8 cellular contexts compared by ENCODE assay signal in genomic region chr6:99822741-99823512, GRCh38.
A peak's percentile ranks its signal among the peaks of the same experiment; 100 is the strongest.
DNase-seq lines count a peak whose midpoint lies in the region; ATAC-seq and TF ChIP-seq lines count a peak whose summit lies in the region.

No MANE protein-coding gene starts in this region.

- H3K27ac Mint-ChIP-seq in neural crest cell (ENCODE audit: unreplicated experiment) = no peak overlapping the region

- H3K9me3 ChIP-seq in SJCRH30 (replicated peaks) = no peaks in the 10 kb centered on the region
- H3K9me3 ChIP-seq in suprapubic skin = no peaks in the 10 kb centered on the region

- no peaks in the 10 kb centered on the region for H3K9me3 Mint-ChIP-seq in neural crest cell

- TF ChIP-seq CTCF in LNCaP clone FGC (IDR thresholded peaks at IDR 0.05; ENCODE audit: control insufficient read depth, extremely low read depth, insufficient read depth) = peak; percentile 74
- TF ChIP-seq CTCF in neural crest cell (conservative IDR thresholded peaks at IDR 0.05) = peak; percentile 73
- TF ChIP-seq CTCF in suprapubic skin (IDR thresholded peaks at IDR 0.05) = no peak

- ATAC-seq in GM21360 (IDR thresholded peaks at IDR 0.05; ENCODE audit: unreplicated experiment) = peak; percentile 95

- no peaks in the 10 kb centered on the region for H3K36me3 Mint-ChIP-seq in neural crest cell (ENCODE audit: low read depth)

- TF ChIP-seq POLR2A in suprapubic skin (IDR thresholded peaks at IDR 0.05) = no peak

- DNase-seq in DMS79 (lab: John Stamatoyannopoulos, UW) (peak; percentile 14), LNCaP clone FGC (ENCODE audit: low read depth) (peak; percentile 36), SJCRH30 (peak; percentile 29 to 65), epithelial cell of prostate (ENCODE audit: low read depth, low spot score) (no peak), neural crest cell (ENCODE audit: low read depth, low spot score) (peak; percentile 4), suprapubic skin (ENCODE audit: low spot score in 2 of 2) (no peak)
- no peak for DNase-seq in activated CD8-positive, alpha-beta memory T cell treated with anti-CD3 and anti-CD28 coated beads for 24 hours

- peaks cover 11% of the 10 kb centered on the region for H3K4me1 Mint-ChIP-seq in neural crest cell

- H3K27me3 ChIP-seq in SJCRH30 (0 out of 2 replicates have a peak, but pooled peaks cover 3% of the 10 kb centered on the region), suprapubic skin (peaks cover 7% of the 10 kb centered on the region)

- H3K4me1 ChIP-seq in SJCRH30 (no peaks in the 10 kb centered on the region), suprapubic skin (no peaks in the 10 kb centered on the region)

- H3K36me3 ChIP-seq in SJCRH30 = no peaks in the 10 kb centered on the region
- no peaks in the 10 kb centered on the region for H3K36me3 ChIP-seq in suprapubic skin

- H3K27ac ChIP-seq in SJCRH30 (no peak overlapping the region), epithelial cell of prostate (peak overlapping the region; percentile 51), suprapubic skin (no peak overlapping the region)

- 0 out of 2 replicates have a peak overlapping the region, but pooled peaks have one; percentile 13 for H3K4me3 ChIP-seq in LNCaP clone FGC (ENCODE audit: low read depth, low read length)
- H3K4me3 ChIP-seq in SJCRH30 = peak overlapping the region; percentile 57
- no peak overlapping the region for H3K4me3 ChIP-seq in suprapubic skin

- WGBS in suprapubic skin = 12% methylated on average over 5 of the region's 5 CpGs

- no peaks in the 10 kb centered on the region for H3K27me3 Mint-ChIP-seq in neural crest cell (ENCODE audit: low read depth)

- no peak for TF ChIP-seq EP300 in suprapubic skin (IDR thresholded peaks at IDR 0.05)

- H3K4me3 Mint-ChIP-seq in neural crest cell = peak overlapping the region; percentile 80

Comparison
In these comparisons a context has a peak if more than half of its experiments do, and no peak if none do; other contexts are left out.
1. DNase-seq: peak in DMS79 (single experiment), LNCaP clone FGC (single experiment), SJCRH30 (2 of 2) and neural crest cell (single experiment); none in epithelial cell of prostate (single experiment), suprapubic skin (0 of 2) and activated CD8-positive, alpha-beta memory T cell treated with anti-CD3 and anti-CD28 coated beads for 24 hours (single experiment).
2. CTCF ChIP-seq: peak in LNCaP clone FGC (single experiment) and neural crest cell (single experiment); none in suprapubic skin (0 of 2).